ENCODE assay signal across 1 cellular context in the genomic region with DNA sequence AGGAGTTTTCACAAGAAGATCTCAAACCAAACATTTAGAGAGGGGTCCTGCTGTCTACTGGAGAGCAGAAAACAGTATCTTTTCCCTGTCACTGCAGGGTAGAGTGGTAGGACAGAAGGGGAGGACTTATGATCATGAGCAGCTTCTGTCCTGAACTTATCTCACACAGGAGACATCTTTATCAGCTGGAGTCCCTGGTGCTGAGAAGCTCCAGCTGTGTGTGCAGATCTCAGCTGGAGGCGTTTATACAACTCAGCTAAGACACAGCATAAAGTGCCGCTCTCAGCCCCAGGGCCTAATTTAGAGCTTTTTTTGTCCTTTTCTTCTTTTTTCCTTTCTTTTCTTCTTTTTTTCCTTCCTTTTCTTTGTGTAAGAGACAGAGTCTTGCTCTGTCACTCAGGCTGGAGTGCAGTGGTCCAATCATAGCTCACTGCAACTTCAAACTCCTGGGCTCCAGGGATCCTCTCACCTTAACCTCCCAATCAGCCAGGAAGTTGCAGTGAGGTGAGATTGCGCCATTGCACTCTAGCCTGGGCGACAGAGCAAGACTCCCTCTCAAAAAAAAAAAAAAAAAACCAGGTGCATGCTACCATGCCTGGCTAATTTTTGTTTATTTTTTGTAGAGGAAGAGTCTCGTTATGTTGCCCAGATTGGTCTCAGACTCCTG.
TF ChIP-seq lines count a peak whose summit lies in the region.

No MANE protein-coding gene starts in this region.

TF ChIP-seq in HepG2, 621 proteins besides CTCF, POLR2A, EP300 and RAD21:
- TF ChIP-seq, protein P1, sequence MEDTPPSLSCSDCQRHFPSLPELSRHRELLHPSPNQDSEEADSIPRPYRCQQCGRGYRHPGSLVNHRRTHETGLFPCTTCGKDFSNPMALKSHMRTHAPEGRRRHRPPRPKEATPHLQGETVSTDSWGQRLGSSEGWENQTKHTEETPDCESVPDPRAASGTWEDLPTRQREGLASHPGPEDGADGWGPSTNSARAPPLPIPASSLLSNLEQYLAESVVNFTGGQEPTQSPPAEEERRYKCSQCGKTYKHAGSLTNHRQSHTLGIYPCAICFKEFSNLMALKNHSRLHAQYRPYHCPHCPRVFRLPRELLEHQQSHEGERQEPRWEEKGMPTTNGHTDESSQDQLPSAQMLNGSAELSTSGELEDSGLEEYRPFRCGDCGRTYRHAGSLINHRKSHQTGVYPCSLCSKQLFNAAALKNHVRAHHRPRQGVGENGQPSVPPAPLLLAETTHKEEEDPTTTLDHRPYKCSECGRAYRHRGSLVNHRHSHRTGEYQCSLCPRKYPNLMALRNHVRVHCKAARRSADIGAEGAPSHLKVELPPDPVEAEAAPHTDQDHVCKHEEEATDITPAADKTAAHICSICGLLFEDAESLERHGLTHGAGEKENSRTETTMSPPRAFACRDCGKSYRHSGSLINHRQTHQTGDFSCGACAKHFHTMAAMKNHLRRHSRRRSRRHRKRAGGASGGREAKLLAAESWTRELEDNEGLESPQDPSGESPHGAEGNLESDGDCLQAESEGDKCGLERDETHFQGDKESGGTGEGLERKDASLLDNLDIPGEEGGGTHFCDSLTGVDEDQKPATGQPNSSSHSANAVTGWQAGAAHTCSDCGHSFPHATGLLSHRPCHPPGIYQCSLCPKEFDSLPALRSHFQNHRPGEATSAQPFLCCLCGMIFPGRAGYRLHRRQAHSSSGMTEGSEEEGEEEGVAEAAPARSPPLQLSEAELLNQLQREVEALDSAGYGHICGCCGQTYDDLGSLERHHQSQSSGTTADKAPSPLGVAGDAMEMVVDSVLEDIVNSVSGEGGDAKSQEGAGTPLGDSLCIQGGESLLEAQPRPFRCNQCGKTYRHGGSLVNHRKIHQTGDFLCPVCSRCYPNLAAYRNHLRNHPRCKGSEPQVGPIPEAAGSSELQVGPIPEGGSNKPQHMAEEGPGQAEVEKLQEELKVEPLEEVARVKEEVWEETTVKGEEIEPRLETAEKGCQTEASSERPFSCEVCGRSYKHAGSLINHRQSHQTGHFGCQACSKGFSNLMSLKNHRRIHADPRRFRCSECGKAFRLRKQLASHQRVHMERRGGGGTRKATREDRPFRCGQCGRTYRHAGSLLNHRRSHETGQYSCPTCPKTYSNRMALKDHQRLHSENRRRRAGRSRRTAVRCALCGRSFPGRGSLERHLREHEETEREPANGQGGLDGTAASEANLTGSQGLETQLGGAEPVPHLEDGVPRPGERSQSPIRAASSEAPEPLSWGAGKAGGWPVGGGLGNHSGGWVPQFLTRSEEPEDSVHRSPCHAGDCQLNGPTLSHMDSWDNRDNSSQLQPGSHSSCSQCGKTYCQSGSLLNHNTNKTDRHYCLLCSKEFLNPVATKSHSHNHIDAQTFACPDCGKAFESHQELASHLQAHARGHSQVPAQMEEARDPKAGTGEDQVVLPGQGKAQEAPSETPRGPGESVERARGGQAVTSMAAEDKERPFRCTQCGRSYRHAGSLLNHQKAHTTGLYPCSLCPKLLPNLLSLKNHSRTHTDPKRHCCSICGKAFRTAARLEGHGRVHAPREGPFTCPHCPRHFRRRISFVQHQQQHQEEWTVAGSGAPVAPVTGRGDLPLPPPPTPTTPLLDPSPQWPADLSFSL (CRISPR knock-in tag; IDR thresholded peaks at IDR 0.05) = no peak
- TF ChIP-seq CEBPG (CRISPR knock-in tag; IDR thresholded peaks at IDR 0.05) = peak; percentile 37; the same call in 1 of the 2 replicates
- TF ChIP-seq PHB2 (IDR thresholded peaks at IDR 0.05; ENCODE audit: partially characterized antibody) = no peak
- TF ChIP-seq, protein P2, sequence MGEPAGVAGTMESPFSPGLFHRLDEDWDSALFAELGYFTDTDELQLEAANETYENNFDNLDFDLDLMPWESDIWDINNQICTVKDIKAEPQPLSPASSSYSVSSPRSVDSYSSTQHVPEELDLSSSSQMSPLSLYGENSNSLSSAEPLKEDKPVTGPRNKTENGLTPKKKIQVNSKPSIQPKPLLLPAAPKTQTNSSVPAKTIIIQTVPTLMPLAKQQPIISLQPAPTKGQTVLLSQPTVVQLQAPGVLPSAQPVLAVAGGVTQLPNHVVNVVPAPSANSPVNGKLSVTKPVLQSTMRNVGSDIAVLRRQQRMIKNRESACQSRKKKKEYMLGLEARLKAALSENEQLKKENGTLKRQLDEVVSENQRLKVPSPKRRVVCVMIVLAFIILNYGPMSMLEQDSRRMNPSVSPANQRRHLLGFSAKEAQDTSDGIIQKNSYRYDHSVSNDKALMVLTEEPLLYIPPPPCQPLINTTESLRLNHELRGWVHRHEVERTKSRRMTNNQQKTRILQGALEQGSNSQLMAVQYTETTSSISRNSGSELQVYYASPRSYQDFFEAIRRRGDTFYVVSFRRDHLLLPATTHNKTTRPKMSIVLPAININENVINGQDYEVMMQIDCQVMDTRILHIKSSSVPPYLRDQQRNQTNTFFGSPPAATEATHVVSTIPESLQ (CRISPR knock-in tag; conservative IDR thresholded peaks at IDR 0.05) = no peak
- no peak for TF ChIP-seq ZNF614 (CRISPR knock-in tag; IDR thresholded peaks at IDR 0.05; ENCODE audit: borderline replicate concordance)
TF ChIP-seq in HepG2: peak in this region for 1.
